Comparison of ENCODE assay signal across 1 cellular context in the genomic region with DNA sequence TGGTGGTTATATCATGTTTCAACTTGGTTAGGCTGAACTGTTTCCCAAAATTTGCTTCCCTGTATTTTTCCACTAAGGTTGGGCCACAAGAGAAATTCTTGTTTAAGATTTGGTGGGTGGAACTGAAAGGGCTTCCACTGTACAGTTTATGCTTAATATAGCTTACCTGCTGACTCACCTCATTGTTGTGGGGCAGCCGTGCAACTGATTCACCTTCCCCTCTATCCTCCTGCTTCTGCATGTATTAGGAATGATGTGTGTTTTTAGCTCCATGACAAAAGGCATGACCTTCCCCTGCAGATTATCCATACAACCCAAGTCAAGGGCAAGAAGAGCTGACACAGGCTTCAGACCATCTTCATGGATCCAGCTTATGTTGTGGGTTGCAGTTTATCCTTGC.
TF ChIP-seq lines count a peak whose summit lies in the region.

No MANE protein-coding gene starts in this region.

TF ChIP-seq in HCT116, 20 proteins besides CTCF, POLR2A, EP300 and RAD21 (continued from another document):
- no peak for TF ChIP-seq YY1 (IDR thresholded peaks at IDR 0.05; ENCODE audit: extremely low read depth, insufficient replicate concordance, low read depth, low read length)
- no peak for TF ChIP-seq SIN3A (IDR thresholded peaks at IDR 0.05; ENCODE audit: low read depth)
- TF ChIP-seq SRF (IDR thresholded peaks at IDR 0.05; ENCODE audit: low read depth), result no peak
- TF ChIP-seq ELF1 (IDR thresholded peaks at IDR 0.05; ENCODE audit: borderline replicate concordance, low read depth), result no peak
- no peak for TF ChIP-seq ZNF274 (IDR thresholded peaks at IDR 0.05; ENCODE audit: low read depth, low read length)
- TF ChIP-seq, protein P1, sequence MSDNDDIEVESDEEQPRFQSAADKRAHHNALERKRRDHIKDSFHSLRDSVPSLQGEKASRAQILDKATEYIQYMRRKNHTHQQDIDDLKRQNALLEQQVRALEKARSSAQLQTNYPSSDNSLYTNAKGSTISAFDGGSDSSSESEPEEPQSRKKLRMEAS (IDR thresholded peaks at IDR 0.05), result no peak
- no peak for TF ChIP-seq EZH2 (IDR thresholded peaks at IDR 0.05)
- no peak for TF ChIP-seq TCF7L2 (IDR thresholded peaks at IDR 0.05; ENCODE audit: borderline replicate concordance, extremely low read depth, insufficient read depth, insufficient read length)
